Comparison of ENCODE assay signal across 1 cellular context in genomic region chr10:127882801-127883459, GRCh38.
TF ChIP-seq lines count a peak whose summit lies in the region.

No MANE protein-coding gene starts in this region.

TF ChIP-seq in HepG2, 621 proteins besides CTCF, POLR2A, EP300 and RAD21:
- TF ChIP-seq, protein P1, sequence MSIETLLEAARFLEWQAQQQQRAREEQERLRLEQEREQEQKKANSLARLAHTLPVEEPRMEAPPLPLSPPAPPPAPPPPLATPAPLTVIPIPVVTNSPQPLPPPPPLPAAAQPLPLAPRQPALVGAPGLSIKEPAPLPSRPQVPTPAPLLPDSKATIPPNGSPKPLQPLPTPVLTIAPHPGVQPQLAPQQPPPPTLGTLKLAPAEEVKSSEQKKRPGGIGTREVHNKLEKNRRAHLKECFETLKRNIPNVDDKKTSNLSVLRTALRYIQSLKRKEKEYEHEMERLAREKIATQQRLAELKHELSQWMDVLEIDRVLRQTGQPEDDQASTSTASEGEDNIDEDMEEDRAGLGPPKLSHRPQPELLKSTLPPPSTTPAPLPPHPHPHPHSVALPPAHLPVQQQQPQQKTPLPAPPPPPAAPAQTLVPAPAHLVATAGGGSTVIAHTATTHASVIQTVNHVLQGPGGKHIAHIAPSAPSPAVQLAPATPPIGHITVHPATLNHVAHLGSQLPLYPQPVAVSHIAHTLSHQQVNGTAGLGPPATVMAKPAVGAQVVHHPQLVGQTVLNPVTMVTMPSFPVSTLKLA (IDR thresholded peaks at IDR 0.05) = peak; percentile 82
- no peak for TF ChIP-seq PTBP1 (IDR thresholded peaks at IDR 0.05; ENCODE audit: low read depth, low read length, poor library complexity, severe bottlenecking)
